Comparison of ENCODE assay signal across 8 cellular contexts in the genomic region with DNA sequence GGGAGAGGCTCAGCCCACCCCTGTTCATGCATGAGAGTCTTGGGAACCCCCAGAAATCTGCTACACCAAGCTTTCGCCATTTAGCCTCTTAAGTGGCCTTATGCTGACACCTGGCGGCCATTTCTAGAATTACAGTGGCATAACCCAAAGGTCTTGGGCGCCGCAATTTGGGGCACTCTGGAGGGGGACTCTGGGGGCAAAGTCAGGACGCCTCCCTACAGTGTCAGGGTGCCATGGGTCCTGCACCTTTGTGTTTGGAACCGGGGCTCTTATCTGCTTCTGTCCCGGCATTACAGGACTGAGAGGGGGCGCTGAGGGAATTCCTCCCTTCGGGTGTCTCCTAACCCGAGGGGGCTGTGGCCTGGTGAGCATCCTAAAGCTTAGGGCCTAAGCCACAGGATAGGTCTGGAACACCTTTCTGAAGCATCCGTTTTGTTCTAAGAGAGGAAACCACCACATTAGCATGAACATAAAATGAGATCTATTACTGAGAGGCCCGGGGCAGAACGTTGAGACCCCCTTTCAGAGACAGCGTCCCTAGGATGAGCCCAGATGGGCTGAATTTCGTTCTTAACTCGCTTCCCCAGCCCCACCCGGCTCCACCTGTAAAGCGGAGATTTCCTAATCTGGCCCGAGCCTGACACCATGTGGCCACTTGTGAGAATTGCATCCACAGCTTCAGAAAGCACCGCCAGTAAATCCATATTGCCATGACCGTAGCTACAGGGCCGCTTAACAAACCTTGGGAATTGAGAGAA. TPM values are rescaled to one million over a fixed set of nuclear protein-coding genes. Genes with fewer than 3 reads are reported as not detected.
A peak's percentile ranks its signal among the peaks of the same experiment; 100 is the strongest.
DNase-seq lines count a peak whose midpoint lies in the region; ATAC-seq, FAIRE-seq and TF ChIP-seq lines count a peak whose summit lies in the region.

No MANE protein-coding gene starts in this region.

- in situ Hi-C loops in ACHN (cut with HindIII; ENCODE audit: low pct_ligation_motif_present, low pct_unique_long_range_greater_than_20kb, low sequenced_read_pairs), result no loop called here

- DNase-seq in ACHN (peak; percentile 70), GM19239 (ENCODE audit: insufficient read length, low spot score) (peak; percentile 96), NCI-H226 (peak; percentile 53), kidney epithelial cell (ENCODE audit: low read depth) (no peak)
- DNase-seq in activated CD4-positive, CD25-positive, alpha-beta regulatory T cell treated with anti-CD3 and anti-CD28 coated beads, Interleukin-2, amount 50 U/mL, for 72 hours, result peak; percentile 79
- DNase-seq in central memory CD4-positive, alpha-beta T cell, result peak; percentile 72
- DNase-seq in stimulated activated CD4-positive, alpha-beta T cell treated with anti-CD3 and anti-CD28 coated beads, Interleukin-2, amount 100 ng/mL, for 24 hours, result peak; percentile 83 to 85

- H3K4me3 ChIP-seq in kidney epithelial cell (ENCODE audit: low read depth, low read length), result no peak overlapping the region

- no peak for ATAC-seq in HG03521 (IDR thresholded peaks at IDR 0.05; ENCODE audit: unreplicated experiment)

- peak; percentile 73 for TF ChIP-seq CTCF in kidney epithelial cell (IDR thresholded peaks at IDR 0.05; ENCODE audit: insufficient read depth, low read length, poor library complexity, severe bottlenecking)

- H3K27me3 ChIP-seq in kidney epithelial cell (ENCODE audit: control insufficient read depth, insufficient read depth, low read length), result peaks cover 57% of the 10 kb centered on the region

- peak; percentile 91 for FAIRE-seq in GM19239 (lab: Jason Lieb, UNC)

- no peaks in the 10 kb centered on the region for H3K36me3 ChIP-seq in kidney epithelial cell (ENCODE audit: control insufficient read depth, insufficient read depth, low read length)

RNA-seq across cellular contexts. Expression of a gene that starts 9.3 kb away (rescaled TPM):
- not detected in 2 replicates for total RNA-seq in kidney epithelial cell

RNA-seq across cellular contexts. Expression of a gene that starts 12.5 kb away (rescaled TPM):
- 8.7 and 11.4 TPM in 2 replicates for total RNA-seq in kidney epithelial cell

RNA-seq across cellular contexts. Expression of a gene that starts 19.9 kb away (rescaled TPM):
- total RNA-seq in kidney epithelial cell, result not detected in 2 replicates
